8 cellular contexts compared by ENCODE assay signal in the genomic region with DNA sequence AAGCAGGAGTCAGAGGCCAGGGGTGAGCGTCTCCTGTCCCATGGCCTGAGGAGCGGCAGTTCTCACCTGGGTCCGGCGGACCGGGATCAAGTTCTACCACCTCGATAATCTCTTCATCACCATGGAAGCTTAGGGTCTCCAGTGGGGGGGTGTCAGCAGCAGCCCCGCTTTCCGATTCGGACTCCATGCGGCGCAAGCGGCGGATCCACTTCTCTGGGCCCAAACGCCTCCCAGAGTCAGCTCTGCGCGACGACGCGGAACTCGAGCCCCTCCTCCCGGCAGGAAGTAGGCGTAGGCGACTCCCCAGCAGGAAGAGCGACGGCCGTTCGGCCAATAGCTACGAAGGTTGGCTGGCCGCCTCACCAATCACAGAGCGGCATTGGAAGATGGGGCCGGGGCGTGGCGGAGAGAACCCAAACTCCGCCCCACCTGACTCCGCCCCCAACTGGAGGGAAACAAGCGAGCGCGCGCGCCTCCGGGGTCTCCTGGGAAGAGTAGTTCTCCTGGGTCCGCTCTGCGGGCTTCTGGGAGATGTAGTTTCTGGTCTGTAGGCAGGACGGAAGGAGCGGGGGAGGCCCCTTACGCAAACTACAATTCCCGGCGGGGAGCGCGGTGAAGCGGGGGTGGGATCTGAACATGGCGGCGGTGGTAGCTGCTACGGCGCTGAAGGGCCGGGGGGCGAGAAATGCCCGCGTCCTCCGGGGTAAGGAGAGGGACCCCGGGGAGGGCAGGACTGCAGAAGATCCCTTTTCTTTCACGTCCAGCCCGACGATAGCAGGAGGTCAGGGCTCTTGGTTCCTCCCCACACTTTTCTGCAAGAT. TPM values are rescaled to one million over a fixed set of nuclear protein-coding genes. Genes with fewer than 3 reads are reported as not detected.
DNase-seq lines count a peak whose midpoint lies in the region; ATAC-seq and TF ChIP-seq lines count a peak whose summit lies in the region.

A gene with protein sequence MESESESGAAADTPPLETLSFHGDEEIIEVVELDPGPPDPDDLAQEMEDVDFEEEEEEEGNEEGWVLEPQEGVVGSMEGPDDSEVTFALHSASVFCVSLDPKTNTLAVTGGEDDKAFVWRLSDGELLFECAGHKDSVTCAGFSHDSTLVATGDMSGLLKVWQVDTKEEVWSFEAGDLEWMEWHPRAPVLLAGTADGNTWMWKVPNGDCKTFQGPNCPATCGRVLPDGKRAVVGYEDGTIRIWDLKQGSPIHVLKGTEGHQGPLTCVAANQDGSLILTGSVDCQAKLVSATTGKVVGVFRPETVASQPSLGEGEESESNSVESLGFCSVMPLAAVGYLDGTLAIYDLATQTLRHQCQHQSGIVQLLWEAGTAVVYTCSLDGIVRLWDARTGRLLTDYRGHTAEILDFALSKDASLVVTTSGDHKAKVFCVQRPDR (minus strand): TSS at position 238 of the 821 bp plus-strand sequence. CDS start 51 bp downstream, at position 187.
A gene with protein sequence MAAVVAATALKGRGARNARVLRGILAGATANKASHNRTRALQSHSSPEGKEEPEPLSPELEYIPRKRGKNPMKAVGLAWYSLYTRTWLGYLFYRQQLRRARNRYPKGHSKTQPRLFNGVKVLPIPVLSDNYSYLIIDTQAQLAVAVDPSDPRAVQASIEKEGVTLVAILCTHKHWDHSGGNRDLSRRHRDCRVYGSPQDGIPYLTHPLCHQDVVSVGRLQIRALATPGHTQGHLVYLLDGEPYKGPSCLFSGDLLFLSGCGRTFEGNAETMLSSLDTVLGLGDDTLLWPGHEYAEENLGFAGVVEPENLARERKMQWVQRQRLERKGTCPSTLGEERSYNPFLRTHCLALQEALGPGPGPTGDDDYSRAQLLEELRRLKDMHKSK (plus strand): TSS at position 620 of the 821 bp plus-strand sequence. CDS start 17 bp downstream, at position 637.

- H3K27me3 Mint-ChIP-seq in activated B cell treated with CpG ODN at 0.5 μM for 24 hours = no peaks in the 10 kb centered on the region
- peaks cover 4 to 13% (median 5%) of the 10 kb centered on the region in 3 donors for H3K27me3 Mint-ChIP-seq in immature natural killer cell (ENCODE audit: low read depth in 3 of 3)

- peak within 1 kb of the TSS; percentile 73 for H3K27ac ChIP-seq in caudate nucleus (ENCODE audit: low read depth, low read length)

- peak; percentile 87 for ATAC-seq in HG03196 (IDR thresholded peaks at IDR 0.05; ENCODE audit: unreplicated experiment)
- ATAC-seq in activated B cell treated with CpG ODN at 0.5 μM for 24 hours (ENCODE audit: low read depth) = peak; percentile 83

- H3K4me1 Mint-ChIP-seq in activated B cell treated with CpG ODN at 0.5 μM for 24 hours = peaks cover 67% of the 10 kb centered on the region
- H3K4me1 Mint-ChIP-seq in immature natural killer cell = peaks cover 45 to 58% of the 10 kb centered on the region in 2 donors

- POLR2A ChIA-PET in activated B cell treated with CpG ODN at 0.5 μM for 24 hours (lab: Charles Lee) = interaction anchor here (0.6 to 7.3 kb wide), 17 partner anchors 9 to 626 kb away, joined by 3 to 97 read pairs (median 8); a partner anchor contains a TSS

- CTCF ChIA-PET in activated B cell treated with CpG ODN at 0.5 μM for 24 hours (lab: Charles Lee) = interaction anchor here (1.0 to 7.5 kb wide), 5 partner anchors 12 to 126 kb away, joined by 3 to 138 read pairs (median 29); a partner anchor contains a TSS

- in situ Hi-C loops in GM18951 (cut with MboI; ENCODE audit: low sequenced_read_pairs, unreplicated experiment) = no loop called here

- H3K9me3 Mint-ChIP-seq in activated B cell treated with CpG ODN at 0.5 μM for 24 hours (no peaks in the 10 kb centered on the region), immature natural killer cell (no peaks in the 10 kb centered on the region)

- TF ChIP-seq CTCF in activated B cell treated with CpG ODN at 0.5 μM for 24 hours (IDR thresholded peaks at IDR 0.05) = no peak

- H3K4me3 Mint-ChIP-seq in activated B cell treated with CpG ODN at 0.5 μM for 24 hours = peak within 1 kb of the TSS; percentile 93
- H3K4me3 Mint-ChIP-seq in immature natural killer cell = peak within 1 kb of the TSS; percentile 88 to 95 (median 94)

- H3K36me3 Mint-ChIP-seq in activated B cell treated with CpG ODN at 0.5 μM for 24 hours (ENCODE audit: low read depth) (peaks cover 56% of the 10 kb centered on the region), immature natural killer cell (peaks cover 5 to 15% (median 9%) of the 10 kb centered on the region in 3 donors)

- intact Hi-C loops in activated B cell treated with CpG ODN at 0.5 μM for 24 hours (cut with micrococcal nuclease) = loop anchor here (1.0 to 5.0 kb wide), 9 partner anchors 13 to 1118 kb away; a partner anchor contains a TSS

- H3K27ac Mint-ChIP-seq in activated B cell treated with CpG ODN at 0.5 μM for 24 hours (peak within 1 kb of the TSS; percentile 88), immature natural killer cell (peak within 1 kb of the TSS; percentile 79 to 92 (median 89))

- peak; percentile 74 for TF ChIP-seq POLR2A in GM18951 (IDR thresholded peaks at IDR 0.05; ENCODE audit: extremely low read depth, insufficient read depth, insufficient read length)

- DNase-seq in AG08395 (ENCODE audit: low spot score) (peak; percentile 100), NCI-H345 (lab: John Stamatoyannopoulos, UW) (peak; percentile 99), activated B cell treated with CpG ODN at 0.5 μM for 24 hours (peak; percentile 100), caudate nucleus (lab: John Stamatoyannopoulos, UW) (peak; percentile 85 to 100 (median 100)), immature natural killer cell (peak; percentile 100), smooth muscle cell of the brain vasculature (ENCODE audit: low read depth, low spot score) (peak; percentile 99)

RNA-seq across cellular contexts. Expression of the first gene that starts in this region (rescaled TPM):
- 63.4 and 63.6 TPM in 2 replicates for total RNA-seq in activated B cell treated with CpG ODN at 0.5 μM for 24 hours
- 100 to 1,000 TPM in 2 of 3 donors, 10 to 100 TPM in 1; 71.8 to 158 (median 101) TPM for polyA plus RNA-seq in immature natural killer cell

RNA-seq across cellular contexts. Expression of the second gene that starts in this region (rescaled TPM):
- 21.0 and 23.7 TPM in 2 replicates for total RNA-seq in activated B cell treated with CpG ODN at 0.5 μM for 24 hours
- polyA plus RNA-seq in immature natural killer cell = 100 to 1,000 TPM in 1 of 3 donors, 10 to 100 TPM in 2; 96.3 to 145 (median 98.9) TPM

Comparison
In these comparisons a context has a peak if more than half of its experiments do, and no peak if none do; other contexts are left out.
1. Peak in every context shown above with its lines: DNase-seq, ATAC-seq and H3K27ac ChIP-seq.